ENCODE assay signal across 13 cellular contexts in genomic region chr7:152149363-152149762, GRCh38.
"Had no signal": no experiment of that assay in that cellular context is flagged by ENCODE, and none has a peak within 500 bp of the region (broad histone marks: within the 10 kb centered on the region; RNA-seq: fewer than 3 reads in every experiment).

No MANE protein-coding gene starts in this region.

- H3K9me3 Mint-ChIP-seq: activated T-helper 1 cell treated with anti-CD3 and anti-CD28 coated beads, Interleukin-12 subunit alpha, Interleukin-12 subunit beta, Interleukin-2, Interleukin-4 antibody, amounts not matched to agents 30 ng/mL and 10 ng/mL and 1 ng/mL, durations not matched to agents 14 hours and 24 hours and 36 hours had no signal

- ATAC-seq: heart right ventricle, left cardiac atrium, right cardiac atrium had no signal

- H3K27ac Mint-ChIP-seq: activated T-helper 1 cell treated with anti-CD3 and anti-CD28 coated beads, Interleukin-12 subunit alpha, Interleukin-12 subunit beta, Interleukin-2, Interleukin-4 antibody, amounts not matched to agents 30 ng/mL and 10 ng/mL and 1 ng/mL, durations not matched to agents 14 hours and 24 hours and 36 hours had no signal

- DNase-seq: activated CD4-positive, CD25-positive, alpha-beta regulatory T cell treated with anti-CD3 and anti-CD28 coated beads, Interleukin-2, amount 50 U/mL, for 72 hours; activated CD8-positive, alpha-beta memory T cell treated with anti-CD3 and anti-CD28 coated beads, Interleukin-2, amount 50 U/mL, for 48 hours; activated naive CD4-positive, alpha-beta T cell; heart right ventricle; islet precursor cell; left cardiac atrium; nucleus accumbens; right cardiac atrium; stimulated activated CD4-positive, alpha-beta T cell treated with anti-CD3 and anti-CD28 coated beads, Interleukin-12 subunit alpha, Interleukin-12 subunit beta, amount 100 ng/mL, for 4 hours; stomach; T-helper 1 cell; WERI-Rb-1 had no signal

- H3K4me3 Mint-ChIP-seq: activated T-helper 1 cell treated with anti-CD3 and anti-CD28 coated beads, Interleukin-12 subunit alpha, Interleukin-12 subunit beta, Interleukin-2, Interleukin-4 antibody, amounts not matched to agents 30 ng/mL and 10 ng/mL and 1 ng/mL, durations not matched to agents 14 hours and 24 hours and 36 hours had no signal
